1 cellular context compared by ENCODE assay signal in the genomic region with DNA sequence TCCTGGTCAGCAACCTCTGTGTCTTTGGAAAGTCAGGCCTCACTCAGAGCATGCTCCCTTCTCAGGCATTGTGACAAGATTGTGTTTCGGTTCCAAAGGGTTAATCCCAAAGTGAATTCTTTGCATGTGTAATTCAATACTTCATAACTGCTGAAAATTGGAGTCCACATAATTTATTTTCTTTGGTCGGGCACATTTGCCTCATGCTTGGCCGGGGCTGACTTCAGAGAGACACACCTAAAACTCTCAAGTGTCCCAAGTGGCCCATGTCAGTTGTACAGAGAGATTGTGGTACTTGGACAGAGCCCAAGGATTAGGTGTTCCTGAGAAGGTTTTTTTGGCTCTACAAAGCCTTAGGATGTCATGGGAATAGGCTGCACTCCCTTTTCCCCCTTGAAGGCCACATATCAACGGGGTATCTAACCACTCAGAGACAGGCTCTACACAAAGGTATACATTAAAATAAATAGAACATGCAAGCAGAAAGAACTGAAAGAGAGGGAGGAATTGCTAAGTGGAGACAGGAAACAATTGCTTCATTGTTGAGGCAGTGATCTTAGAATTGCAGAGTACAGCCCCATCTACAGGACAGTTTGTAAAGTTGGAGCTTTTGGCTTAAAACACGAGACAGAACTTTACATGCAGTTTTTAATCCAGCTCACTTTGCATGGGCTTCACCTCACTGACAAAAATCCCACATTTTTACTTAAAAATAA.
TF ChIP-seq lines count a peak whose summit lies in the region.

No MANE protein-coding gene starts in this region.

TF ChIP-seq in HepG2, 621 proteins besides CTCF, POLR2A, EP300 and RAD21 (continued from another document and continues in another):
- TF ChIP-seq HNRNPK (IDR thresholded peaks at IDR 0.05; ENCODE audit: low read depth, low read length, poor library complexity, severe bottlenecking) (no peak), ZNF577 (CRISPR knock-in tag; IDR thresholded peaks at IDR 0.05; ENCODE audit: borderline replicate concordance, low read depth) (no peak), GATA4 (IDR thresholded peaks at IDR 0.05; ENCODE audit: borderline replicate concordance, low read depth) (no peak), CCDC6 (CRISPR knock-in tag; IDR thresholded peaks at IDR 0.05) (0 out of 2 replicates have a peak, but pooled peaks have one; percentile 48), KMT2A (CRISPR knock-in tag; IDR thresholded peaks at IDR 0.05) (no peak), SRSF9 (IDR thresholded peaks at IDR 0.05; ENCODE audit: borderline replicate concordance, insufficient read depth, low read depth, low read length, poor library complexity, severe bottlenecking) (no peak), MAFF (IDR thresholded peaks at IDR 0.05; ENCODE audit: low read depth, low read length) (peak; percentile 21; the same call in 1 of the 2 replicates), ZNF562 (CRISPR knock-in tag; IDR thresholded peaks at IDR 0.05; ENCODE audit: borderline replicate concordance) (no peak), FOSL2 (CRISPR knock-in tag; IDR thresholded peaks at IDR 0.05) (0 out of 2 replicates have a peak, but pooled peaks have one; percentile 21), PHF5A (CRISPR knock-in tag; IDR thresholded peaks at IDR 0.05; ENCODE audit: low read depth, unreplicated experiment) (no peak), DNMT1 (CRISPR knock-in tag; IDR thresholded peaks at IDR 0.05) (no peak), HMG20A (CRISPR knock-in tag; IDR thresholded peaks at IDR 0.05; ENCODE audit: borderline replicate concordance) (peak; percentile 34; the same call in 1 of the 2 replicates), TEAD2 (CRISPR knock-in tag; IDR thresholded peaks at IDR 0.05) (no peak), HDAC1 (CRISPR knock-in tag; IDR thresholded peaks at IDR 0.05) (no peak; the same call in 1 of the 2 replicates), HCFC1 (IDR thresholded peaks at IDR 0.05; ENCODE audit: low read depth, low read length) (no peak), HES4 (CRISPR knock-in tag; IDR thresholded peaks at IDR 0.05; ENCODE audit: borderline replicate concordance) (no peak), ZNF558 (CRISPR knock-in tag; IDR thresholded peaks at IDR 0.05; ENCODE audit: borderline replicate concordance) (no peak), JARID2 (CRISPR knock-in tag; IDR thresholded peaks at IDR 0.05; ENCODE audit: insufficient replicate concordance) (no peak), ATF7 (IDR thresholded peaks at IDR 0.05) (no peak), ATF7 (CRISPR knock-in tag; IDR thresholded peaks at IDR 0.05) (no peak), KLF11 (CRISPR knock-in tag; IDR thresholded peaks at IDR 0.05) (no peak), ZFAT (CRISPR knock-in tag; conservative IDR thresholded peaks at IDR 0.05) (no peak), HMG20B (CRISPR knock-in tag; conservative IDR thresholded peaks at IDR 0.05) (no peak), ZNF333 (CRISPR knock-in tag; IDR thresholded peaks at IDR 0.05; ENCODE audit: borderline replicate concordance) (no peak), RELA (CRISPR knock-in tag; IDR thresholded peaks at IDR 0.05) (no peak), JUNB (CRISPR knock-in tag; IDR thresholded peaks at IDR 0.05; ENCODE audit: borderline replicate concordance) (no peak), HNRNPUL1 (IDR thresholded peaks at IDR 0.05; ENCODE audit: low read depth, low read length) (no peak), IKZF4 (CRISPR knock-in tag; IDR thresholded peaks at IDR 0.05; ENCODE audit: borderline replicate concordance, low read depth, not compliant biosample characterization) (no peak), ZNF549 (CRISPR knock-in tag; IDR thresholded peaks at IDR 0.05) (no peak), ZNF629 (CRISPR knock-in tag; conservative IDR thresholded peaks at IDR 0.05) (no peak), SMARCC2 (IDR thresholded peaks at IDR 0.05) (no peak), ZNF564 (CRISPR knock-in tag; IDR thresholded peaks at IDR 0.05) (no peak), ZNF556 (CRISPR knock-in tag; IDR thresholded peaks at IDR 0.05; ENCODE audit: borderline replicate concordance) (no peak), LCORL (IDR thresholded peaks at IDR 0.05) (no peak), LCORL (CRISPR knock-in tag; IDR thresholded peaks at IDR 0.05) (peak; percentile 43), ZFP36 (IDR thresholded peaks at IDR 0.05; ENCODE audit: borderline replicate concordance, low read depth, low read length, partially characterized antibody) (no peak), AGO1 (IDR thresholded peaks at IDR 0.05; ENCODE audit: low read depth, low read length, poor library complexity, severe bottlenecking) (no peak)
- TF ChIP-seq, protein P1, sequence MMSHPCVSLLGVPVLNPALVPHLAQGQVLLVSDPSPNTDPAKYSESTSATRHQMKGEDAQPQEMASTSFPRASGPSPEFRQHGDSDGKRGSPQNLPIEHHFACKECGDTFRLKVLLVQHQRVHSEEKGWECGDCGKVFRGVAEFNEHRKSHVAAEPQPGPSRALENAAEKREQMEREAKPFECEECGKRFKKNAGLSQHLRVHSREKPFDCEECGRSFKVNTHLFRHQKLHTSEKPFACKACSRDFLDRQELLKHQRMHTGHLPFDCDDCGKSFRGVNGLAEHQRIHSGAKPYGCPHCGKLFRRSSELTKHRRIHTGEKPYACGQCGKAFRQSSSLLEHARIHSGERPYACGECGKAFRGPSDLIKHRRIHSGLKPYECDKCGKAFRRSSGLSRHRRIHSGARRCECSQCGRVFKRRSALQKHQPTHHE (CRISPR knock-in tag; IDR thresholded peaks at IDR 0.05; ENCODE audit: borderline replicate concordance), result no peak
- TF ChIP-seq, protein P2, sequence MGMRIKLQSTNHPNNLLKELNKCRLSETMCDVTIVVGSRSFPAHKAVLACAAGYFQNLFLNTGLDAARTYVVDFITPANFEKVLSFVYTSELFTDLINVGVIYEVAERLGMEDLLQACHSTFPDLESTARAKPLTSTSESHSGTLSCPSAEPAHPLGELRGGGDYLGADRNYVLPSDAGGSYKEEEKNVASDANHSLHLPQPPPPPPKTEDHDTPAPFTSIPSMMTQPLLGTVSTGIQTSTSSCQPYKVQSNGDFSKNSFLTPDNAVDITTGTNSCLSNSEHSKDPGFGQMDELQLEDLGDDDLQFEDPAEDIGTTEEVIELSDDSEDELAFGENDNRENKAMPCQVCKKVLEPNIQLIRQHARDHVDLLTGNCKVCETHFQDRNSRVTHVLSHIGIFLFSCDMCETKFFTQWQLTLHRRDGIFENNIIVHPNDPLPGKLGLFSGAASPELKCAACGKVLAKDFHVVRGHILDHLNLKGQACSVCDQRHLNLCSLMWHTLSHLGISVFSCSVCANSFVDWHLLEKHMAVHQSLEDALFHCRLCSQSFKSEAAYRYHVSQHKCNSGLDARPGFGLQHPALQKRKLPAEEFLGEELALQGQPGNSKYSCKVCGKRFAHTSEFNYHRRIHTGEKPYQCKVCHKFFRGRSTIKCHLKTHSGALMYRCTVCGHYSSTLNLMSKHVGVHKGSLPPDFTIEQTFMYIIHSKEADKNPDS (CRISPR knock-in tag; IDR thresholded peaks at IDR 0.05), result no peak
- TF ChIP-seq, protein P3, sequence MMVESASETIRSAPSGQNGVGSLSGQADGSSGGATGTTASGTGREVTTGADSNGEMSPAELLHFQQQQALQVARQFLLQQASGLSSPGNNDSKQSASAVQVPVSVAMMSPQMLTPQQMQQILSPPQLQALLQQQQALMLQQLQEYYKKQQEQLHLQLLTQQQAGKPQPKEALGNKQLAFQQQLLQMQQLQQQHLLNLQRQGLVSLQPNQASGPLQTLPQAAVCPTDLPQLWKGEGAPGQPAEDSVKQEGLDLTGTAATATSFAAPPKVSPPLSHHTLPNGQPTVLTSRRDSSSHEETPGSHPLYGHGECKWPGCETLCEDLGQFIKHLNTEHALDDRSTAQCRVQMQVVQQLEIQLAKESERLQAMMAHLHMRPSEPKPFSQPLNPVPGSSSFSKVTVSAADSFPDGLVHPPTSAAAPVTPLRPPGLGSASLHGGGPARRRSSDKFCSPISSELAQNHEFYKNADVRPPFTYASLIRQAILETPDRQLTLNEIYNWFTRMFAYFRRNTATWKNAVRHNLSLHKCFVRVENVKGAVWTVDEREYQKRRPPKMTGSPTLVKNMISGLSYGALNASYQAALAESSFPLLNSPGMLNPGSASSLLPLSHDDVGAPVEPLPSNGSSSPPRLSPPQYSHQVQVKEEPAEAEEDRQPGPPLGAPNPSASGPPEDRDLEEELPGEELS (CRISPR knock-in tag; IDR thresholded peaks at IDR 0.05), result no peak
- TF ChIP-seq, protein P4, sequence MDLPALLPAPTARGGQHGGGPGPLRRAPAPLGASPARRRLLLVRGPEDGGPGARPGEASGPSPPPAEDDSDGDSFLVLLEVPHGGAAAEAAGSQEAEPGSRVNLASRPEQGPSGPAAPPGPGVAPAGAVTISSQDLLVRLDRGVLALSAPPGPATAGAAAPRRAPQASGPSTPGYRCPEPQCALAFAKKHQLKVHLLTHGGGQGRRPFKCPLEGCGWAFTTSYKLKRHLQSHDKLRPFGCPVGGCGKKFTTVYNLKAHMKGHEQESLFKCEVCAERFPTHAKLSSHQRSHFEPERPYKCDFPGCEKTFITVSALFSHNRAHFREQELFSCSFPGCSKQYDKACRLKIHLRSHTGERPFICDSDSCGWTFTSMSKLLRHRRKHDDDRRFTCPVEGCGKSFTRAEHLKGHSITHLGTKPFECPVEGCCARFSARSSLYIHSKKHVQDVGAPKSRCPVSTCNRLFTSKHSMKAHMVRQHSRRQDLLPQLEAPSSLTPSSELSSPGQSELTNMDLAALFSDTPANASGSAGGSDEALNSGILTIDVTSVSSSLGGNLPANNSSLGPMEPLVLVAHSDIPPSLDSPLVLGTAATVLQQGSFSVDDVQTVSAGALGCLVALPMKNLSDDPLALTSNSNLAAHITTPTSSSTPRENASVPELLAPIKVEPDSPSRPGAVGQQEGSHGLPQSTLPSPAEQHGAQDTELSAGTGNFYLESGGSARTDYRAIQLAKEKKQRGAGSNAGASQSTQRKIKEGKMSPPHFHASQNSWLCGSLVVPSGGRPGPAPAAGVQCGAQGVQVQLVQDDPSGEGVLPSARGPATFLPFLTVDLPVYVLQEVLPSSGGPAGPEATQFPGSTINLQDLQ (CRISPR knock-in tag; IDR thresholded peaks at IDR 0.05), result no peak
- TF ChIP-seq, protein P5, sequence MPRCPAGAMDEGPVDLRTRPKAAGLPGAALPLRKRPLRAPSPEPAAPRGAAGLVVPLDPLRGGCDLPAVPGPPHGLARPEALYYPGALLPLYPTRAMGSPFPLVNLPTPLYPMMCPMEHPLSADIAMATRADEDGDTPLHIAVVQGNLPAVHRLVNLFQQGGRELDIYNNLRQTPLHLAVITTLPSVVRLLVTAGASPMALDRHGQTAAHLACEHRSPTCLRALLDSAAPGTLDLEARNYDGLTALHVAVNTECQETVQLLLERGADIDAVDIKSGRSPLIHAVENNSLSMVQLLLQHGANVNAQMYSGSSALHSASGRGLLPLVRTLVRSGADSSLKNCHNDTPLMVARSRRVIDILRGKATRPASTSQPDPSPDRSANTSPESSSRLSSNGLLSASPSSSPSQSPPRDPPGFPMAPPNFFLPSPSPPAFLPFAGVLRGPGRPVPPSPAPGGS (CRISPR knock-in tag; IDR thresholded peaks at IDR 0.05), result peak; percentile 15; the same call in 1 of the 2 replicates
- TF ChIP-seq, protein P6, sequence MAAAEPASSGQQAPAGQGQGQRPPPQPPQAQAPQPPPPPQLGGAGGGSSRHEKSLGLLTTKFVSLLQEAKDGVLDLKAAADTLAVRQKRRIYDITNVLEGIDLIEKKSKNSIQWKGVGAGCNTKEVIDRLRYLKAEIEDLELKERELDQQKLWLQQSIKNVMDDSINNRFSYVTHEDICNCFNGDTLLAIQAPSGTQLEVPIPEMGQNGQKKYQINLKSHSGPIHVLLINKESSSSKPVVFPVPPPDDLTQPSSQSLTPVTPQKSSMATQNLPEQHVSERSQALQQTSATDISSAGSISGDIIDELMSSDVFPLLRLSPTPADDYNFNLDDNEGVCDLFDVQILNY (CRISPR knock-in tag; conservative IDR thresholded peaks at IDR 0.05), result no peak
- TF ChIP-seq, protein P7, sequence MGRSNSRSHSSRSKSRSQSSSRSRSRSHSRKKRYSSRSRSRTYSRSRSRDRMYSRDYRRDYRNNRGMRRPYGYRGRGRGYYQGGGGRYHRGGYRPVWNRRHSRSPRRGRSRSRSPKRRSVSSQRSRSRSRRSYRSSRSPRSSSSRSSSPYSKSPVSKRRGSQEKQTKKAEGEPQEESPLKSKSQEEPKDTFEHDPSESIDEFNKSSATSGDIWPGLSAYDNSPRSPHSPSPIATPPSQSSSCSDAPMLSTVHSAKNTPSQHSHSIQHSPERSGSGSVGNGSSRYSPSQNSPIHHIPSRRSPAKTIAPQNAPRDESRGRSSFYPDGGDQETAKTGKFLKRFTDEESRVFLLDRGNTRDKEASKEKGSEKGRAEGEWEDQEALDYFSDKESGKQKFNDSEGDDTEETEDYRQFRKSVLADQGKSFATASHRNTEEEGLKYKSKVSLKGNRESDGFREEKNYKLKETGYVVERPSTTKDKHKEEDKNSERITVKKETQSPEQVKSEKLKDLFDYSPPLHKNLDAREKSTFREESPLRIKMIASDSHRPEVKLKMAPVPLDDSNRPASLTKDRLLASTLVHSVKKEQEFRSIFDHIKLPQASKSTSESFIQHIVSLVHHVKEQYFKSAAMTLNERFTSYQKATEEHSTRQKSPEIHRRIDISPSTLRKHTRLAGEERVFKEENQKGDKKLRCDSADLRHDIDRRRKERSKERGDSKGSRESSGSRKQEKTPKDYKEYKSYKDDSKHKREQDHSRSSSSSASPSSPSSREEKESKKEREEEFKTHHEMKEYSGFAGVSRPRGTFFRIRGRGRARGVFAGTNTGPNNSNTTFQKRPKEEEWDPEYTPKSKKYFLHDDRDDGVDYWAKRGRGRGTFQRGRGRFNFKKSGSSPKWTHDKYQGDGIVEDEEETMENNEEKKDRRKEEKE (IDR thresholded peaks at IDR 0.05), result no peak
- TF ChIP-seq, protein P8, sequence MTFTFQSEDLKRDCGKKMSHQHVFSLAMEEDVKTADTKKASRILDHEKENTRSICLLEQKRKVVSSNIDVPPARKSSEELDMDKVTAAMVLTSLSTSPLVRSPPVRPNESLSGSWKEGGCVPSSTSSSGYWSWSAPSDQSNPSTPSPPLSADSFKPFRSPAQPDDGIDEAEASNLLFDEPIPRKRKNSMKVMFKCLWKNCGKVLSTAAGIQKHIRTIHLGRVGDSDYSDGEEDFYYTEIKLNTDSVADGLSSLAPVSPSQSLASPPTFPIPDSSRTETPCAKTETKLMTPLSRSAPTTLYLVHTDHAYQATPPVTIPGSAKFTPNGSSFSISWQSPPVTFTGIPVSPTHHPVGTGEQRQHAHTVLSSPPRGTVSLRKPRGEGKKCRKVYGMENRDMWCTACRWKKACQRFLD (CRISPR knock-in tag; IDR thresholded peaks at IDR 0.05; ENCODE audit: borderline replicate concordance), result no peak
- TF ChIP-seq, protein P9, sequence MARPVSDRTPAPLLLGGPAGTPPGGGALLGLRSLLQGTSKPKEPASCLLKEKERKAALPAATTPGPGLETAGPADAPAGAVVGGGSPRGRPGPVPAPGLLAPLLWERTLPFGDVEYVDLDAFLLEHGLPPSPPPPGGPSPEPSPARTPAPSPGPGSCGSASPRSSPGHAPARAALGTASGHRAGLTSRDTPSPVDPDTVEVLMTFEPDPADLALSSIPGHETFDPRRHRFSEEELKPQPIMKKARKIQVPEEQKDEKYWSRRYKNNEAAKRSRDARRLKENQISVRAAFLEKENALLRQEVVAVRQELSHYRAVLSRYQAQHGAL (CRISPR knock-in tag; IDR thresholded peaks at IDR 0.05; ENCODE audit: not compliant biosample characterization), result no peak
- TF ChIP-seq, protein P10, sequence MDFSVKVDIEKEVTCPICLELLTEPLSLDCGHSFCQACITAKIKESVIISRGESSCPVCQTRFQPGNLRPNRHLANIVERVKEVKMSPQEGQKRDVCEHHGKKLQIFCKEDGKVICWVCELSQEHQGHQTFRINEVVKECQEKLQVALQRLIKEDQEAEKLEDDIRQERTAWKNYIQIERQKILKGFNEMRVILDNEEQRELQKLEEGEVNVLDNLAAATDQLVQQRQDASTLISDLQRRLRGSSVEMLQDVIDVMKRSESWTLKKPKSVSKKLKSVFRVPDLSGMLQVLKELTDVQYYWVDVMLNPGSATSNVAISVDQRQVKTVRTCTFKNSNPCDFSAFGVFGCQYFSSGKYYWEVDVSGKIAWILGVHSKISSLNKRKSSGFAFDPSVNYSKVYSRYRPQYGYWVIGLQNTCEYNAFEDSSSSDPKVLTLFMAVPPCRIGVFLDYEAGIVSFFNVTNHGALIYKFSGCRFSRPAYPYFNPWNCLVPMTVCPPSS (IDR thresholded peaks at IDR 0.05), result no peak
